1 cellular context compared by ENCODE assay signal in genomic region chr9:129991139-129991538, GRCh38.
TF ChIP-seq lines count a peak whose summit lies in the region.

No MANE protein-coding gene starts in this region.

TF ChIP-seq in HEK293, 187 proteins besides CTCF, POLR2A, EP300 and RAD21 (continued from another document):
- 0 out of 2 replicates have a peak, but pooled peaks have one; percentile 51 for TF ChIP-seq ZBTB6 (tag by site-specific recombination; IDR thresholded peaks at IDR 0.05)
